ENCODE assay signal across 1 cellular context in the genomic region with DNA sequence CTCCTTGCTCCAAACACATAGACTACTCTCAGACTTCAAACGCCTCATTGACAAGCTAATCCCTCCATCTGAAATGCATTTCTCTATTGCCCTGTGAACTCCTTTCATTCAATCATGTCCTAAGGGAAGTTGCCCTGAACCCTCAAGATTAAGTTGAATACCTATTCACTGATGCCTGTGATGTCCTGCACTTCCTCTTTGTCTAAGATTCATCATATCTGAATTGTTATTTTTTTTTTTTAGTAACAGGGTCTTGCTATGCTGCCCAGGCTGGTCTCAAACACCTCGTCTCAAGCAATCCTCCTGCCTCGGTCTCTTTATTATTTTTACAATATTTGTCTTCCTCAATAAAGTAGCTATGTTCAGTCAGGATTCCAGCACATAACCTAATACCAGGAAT.
TF ChIP-seq lines count a peak whose summit lies in the region.

No MANE protein-coding gene starts in this region.

TF ChIP-seq in HepG2, 621 proteins besides CTCF, POLR2A, EP300 and RAD21:
- TF ChIP-seq RAD51 (IDR thresholded peaks at IDR 0.05; ENCODE audit: borderline replicate concordance) (no peak), ATF7 (IDR thresholded peaks at IDR 0.05) (no peak), ATF7 (CRISPR knock-in tag; IDR thresholded peaks at IDR 0.05) (no peak), ZC3H13 (CRISPR knock-in tag; IDR thresholded peaks at IDR 0.05) (no peak), ZNF569 (CRISPR knock-in tag; IDR thresholded peaks at IDR 0.05; ENCODE audit: borderline replicate concordance) (no peak), NFRKB (IDR thresholded peaks at IDR 0.05) (no peak), ZNF121 (CRISPR knock-in tag; IDR thresholded peaks at IDR 0.05) (peak; percentile 49; the same call in 1 of the 2 replicates)
- TF ChIP-seq, protein P1, sequence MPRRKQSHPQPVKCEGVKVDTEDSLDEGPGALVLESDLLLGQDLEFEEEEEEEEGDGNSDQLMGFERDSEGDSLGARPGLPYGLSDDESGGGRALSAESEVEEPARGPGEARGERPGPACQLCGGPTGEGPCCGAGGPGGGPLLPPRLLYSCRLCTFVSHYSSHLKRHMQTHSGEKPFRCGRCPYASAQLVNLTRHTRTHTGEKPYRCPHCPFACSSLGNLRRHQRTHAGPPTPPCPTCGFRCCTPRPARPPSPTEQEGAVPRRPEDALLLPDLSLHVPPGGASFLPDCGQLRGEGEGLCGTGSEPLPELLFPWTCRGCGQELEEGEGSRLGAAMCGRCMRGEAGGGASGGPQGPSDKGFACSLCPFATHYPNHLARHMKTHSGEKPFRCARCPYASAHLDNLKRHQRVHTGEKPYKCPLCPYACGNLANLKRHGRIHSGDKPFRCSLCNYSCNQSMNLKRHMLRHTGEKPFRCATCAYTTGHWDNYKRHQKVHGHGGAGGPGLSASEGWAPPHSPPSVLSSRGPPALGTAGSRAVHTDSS (CRISPR knock-in tag; conservative IDR thresholded peaks at IDR 0.05): no peak
TF ChIP-seq in HepG2: peak in this region for 1.
